ENCODE assay signal across 8 cellular contexts in the genomic region with DNA sequence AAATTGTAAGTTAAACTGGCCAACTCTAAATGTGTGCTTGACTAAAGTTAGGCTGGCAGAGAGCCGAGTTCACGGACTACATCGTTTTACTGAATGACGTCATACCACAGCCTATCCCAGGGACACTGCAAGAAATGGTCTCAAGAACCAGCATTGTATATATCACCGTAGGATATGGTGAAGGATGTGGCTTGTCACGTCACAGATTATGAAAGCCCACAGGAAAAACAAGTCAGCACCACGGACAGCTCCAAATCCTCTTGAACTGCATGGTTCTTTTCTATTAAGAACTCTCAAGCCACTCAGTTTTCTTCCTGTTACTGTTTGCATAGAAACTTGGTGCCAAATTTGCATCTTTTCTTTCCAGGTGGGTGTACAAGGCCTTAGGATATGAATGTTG.
A peak's percentile ranks its signal among the peaks of the same experiment; 100 is the strongest.
DNase-seq lines count a peak whose midpoint lies in the region; ATAC-seq and TF ChIP-seq lines count a peak whose summit lies in the region.

No MANE protein-coding gene starts in this region.

- H3K36me3 Mint-ChIP-seq in immature natural killer cell, result no peaks in the 10 kb centered on the region

- no peak overlapping the region for H3K4me3 Mint-ChIP-seq in immature natural killer cell

- H3K27ac Mint-ChIP-seq in immature natural killer cell, result no peak overlapping the region

- no peak for ATAC-seq in HG02588 (IDR thresholded peaks at IDR 0.05; ENCODE audit: unreplicated experiment)

- H3K9me3 Mint-ChIP-seq in immature natural killer cell, result peaks cover 0 to 2% (median 0%) of the 10 kb centered on the region in 6 donors

- POLR2A ChIA-PET in RWPE1 (lab: Yijun Ruan, JAX; ENCODE audit: low non-redundant PET), result no interaction called here

- H3K27ac ChIP-seq in RWPE1, result no peak overlapping the region

- DNase-seq in H4 (ENCODE audit: low spot score) (peak; percentile 43), RWPE1 (ENCODE audit: low spot score) (peak; percentile 14), immature natural killer cell (peak; percentile 38 to 58 (median 49)), NCI-H446 (lab: John Stamatoyannopoulos, UW) (no peak), NCI-H2227 treated with DMSO at 0.1 percent for 48 hours (lab: John Stamatoyannopoulos, UW) (no peak)
- peak; percentile 35 for DNase-seq in activated naive CD4-positive, alpha-beta T cell treated with anti-CD3 and anti-CD28 coated beads, Interleukin-2, amount 50 U/mL, for 16 hours
- DNase-seq in stimulated activated CD4-positive, alpha-beta T cell treated with anti-CD3 and anti-CD28 coated beads, TNF-alpha, amount 100 ng/mL, for 48 hours (ENCODE audit: low read depth in 3 of 3), result peak; percentile 17 to 51 (median 43)

- no peaks in the 10 kb centered on the region for H3K4me1 Mint-ChIP-seq in immature natural killer cell

- CTCF ChIA-PET in RWPE1 (lab: Yijun Ruan, JAX), result no interaction called here

- peaks cover 0 to 4% (median 4%) of the 10 kb centered on the region in 3 donors for H3K27me3 Mint-ChIP-seq in immature natural killer cell (ENCODE audit: low read depth in 3 of 3)

- TF ChIP-seq CTCF in RWPE1 (conservative IDR thresholded peaks at IDR 0.05; ENCODE audit: low read depth), result no peak

Comparison
In these comparisons a context has a peak if more than half of its experiments do, and no peak if none do; other contexts are left out.
1. DNase-seq: peak in H4 (single experiment), RWPE1 (single experiment), activated naive CD4-positive, alpha-beta T cell treated with anti-CD3 and anti-CD28 coated beads, Interleukin-2, amount 50 U/mL, for 16 hours (single experiment), immature natural killer cell (3 of 3) and stimulated activated CD4-positive, alpha-beta T cell treated with anti-CD3 and anti-CD28 coated beads, TNF-alpha, amount 100 ng/mL, for 48 hours (3 of 3); none in NCI-H446 (0 of 2) and NCI-H2227 treated with DMSO at 0.1 percent for 48 hours (single experiment).